In the genomic region with DNA sequence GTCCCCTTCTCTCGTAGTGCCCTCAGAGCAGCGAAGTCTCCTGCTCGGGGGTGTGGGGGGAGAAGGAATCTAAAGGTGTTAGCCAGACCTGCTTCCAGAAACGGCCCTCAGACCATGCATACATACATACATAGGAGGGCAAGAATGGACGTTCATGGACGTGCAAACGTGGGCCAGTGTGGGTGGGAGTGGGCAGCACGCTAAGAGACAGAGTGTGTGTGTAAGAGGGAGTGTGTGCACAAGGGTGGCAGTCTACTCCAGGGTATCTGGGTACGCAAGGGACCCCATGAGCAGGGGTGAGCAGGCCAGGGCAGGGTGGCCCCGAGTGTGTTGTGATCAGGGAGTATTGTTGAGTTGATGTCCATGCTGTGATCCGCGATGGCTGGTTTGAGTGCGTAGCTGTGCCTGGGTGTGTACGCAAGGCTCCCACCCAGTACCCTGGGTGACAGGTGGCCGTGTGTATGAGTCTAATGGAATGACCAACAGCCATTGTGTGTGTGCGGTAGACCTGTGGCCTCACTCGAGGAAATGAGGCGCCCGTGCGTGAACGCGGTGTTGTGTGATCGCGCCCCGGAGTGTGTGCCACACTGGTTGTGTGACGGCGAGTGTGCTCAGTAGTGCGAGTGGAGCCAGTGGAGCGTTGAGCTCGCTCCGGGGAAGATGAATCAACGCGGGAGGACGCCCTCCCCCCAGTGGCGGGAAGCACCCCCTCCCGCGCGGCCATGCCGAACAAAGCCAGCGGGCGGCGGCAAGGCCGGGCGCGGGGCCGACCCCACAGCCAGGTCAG, we compare ENCODE assay signal across 8 cellular contexts. TPM values are rescaled to one million over a fixed set of nuclear protein-coding genes. Genes with fewer than 3 reads are reported as not detected.
A peak's percentile ranks its signal among the peaks of the same experiment; 100 is the strongest.
DNase-seq lines count a peak whose midpoint lies in the region; ATAC-seq and TF ChIP-seq lines count a peak whose summit lies in the region.

No MANE protein-coding gene starts in this region.

- no peaks in the 10 kb centered on the region for H3K4me1 ChIP-seq in HAP-1
- peaks cover 3% of the 10 kb centered on the region for H3K4me1 ChIP-seq in effector memory CD4-positive, alpha-beta T cell (ENCODE audit: control insufficient read depth, insufficient read depth, low read length, poor library complexity, severe bottlenecking)

- intact Hi-C loops in sciatic nerve (cut with DNase I), result no loop called here

- H3K4me3 ChIP-seq in HAP-1, result peak overlapping the region; percentile 36
- peak overlapping the region; percentile 40 for H3K4me3 ChIP-seq in effector memory CD4-positive, alpha-beta T cell (ENCODE audit: insufficient read depth, low read depth, low read length, poor library complexity, severe bottlenecking)

- in situ Hi-C loops in HAP-1 (cut with MboI; ENCODE audit: low sequenced_read_pairs), result no loop called here

- TF ChIP-seq CTCF in GM12874 (IDR thresholded peaks at IDR 0.05; ENCODE audit: insufficient read depth, low read depth, low read length), result 0 out of 2 replicates have a peak, but pooled peaks have one; percentile 27
- TF ChIP-seq CTCF in omental fat pad (IDR thresholded peaks at IDR 0.05), result no peak

- no peak for DNase-seq in HAP-1 (ENCODE audit: low spot score in 2 of 2)
- peak; percentile 23 for DNase-seq in RPMI7951 (ENCODE audit: low read depth)
- DNase-seq in effector memory CD4-positive, alpha-beta T cell, result no peak
- DNase-seq in omental fat pad (ENCODE audit: low spot score), result no peak
- DNase-seq in Ammon's horn (ENCODE audit: low spot score), result no peak
- DNase-seq in activated CD4-positive, CD25-positive, alpha-beta regulatory T cell treated with anti-CD3 and anti-CD28 coated beads, Interleukin-2, amount 50 U/mL, for 72 hours, result no peak
- DNase-seq in sciatic nerve (ENCODE audit: low spot score), result no peak

- no peak overlapping the region for H3K27ac ChIP-seq in effector memory CD4-positive, alpha-beta T cell (ENCODE audit: insufficient read depth, low read length, poor library complexity, severe bottlenecking)

- no peaks in the 10 kb centered on the region for H3K9me3 ChIP-seq in HAP-1
- no peaks in the 10 kb centered on the region for H3K9me3 ChIP-seq in effector memory CD4-positive, alpha-beta T cell (ENCODE audit: control insufficient read depth, low read length)

- no peaks in the 10 kb centered on the region for H3K27me3 ChIP-seq in HAP-1 (ENCODE audit: low read depth)
- H3K27me3 ChIP-seq in effector memory CD4-positive, alpha-beta T cell (replicated peaks; ENCODE audit: control insufficient read depth, insufficient read depth, low read length, poor library complexity, severe bottlenecking), result no peaks in the 10 kb centered on the region

- ATAC-seq in omental fat pad (ENCODE audit: low FRiP score), result peak; percentile 12
- ATAC-seq in sciatic nerve, result no peak

- H3K36me3 ChIP-seq in HAP-1 (replicated peaks), result no peaks in the 10 kb centered on the region
- H3K36me3 ChIP-seq in effector memory CD4-positive, alpha-beta T cell (ENCODE audit: control insufficient read depth, insufficient read depth, low read length), result no peaks in the 10 kb centered on the region

RNA-seq across cellular contexts. Expression of a gene that starts 0.8 kb away (rescaled TPM):
- 4.9 and 6.2 TPM in 2 replicates for total RNA-seq in RPMI7951 (2014; rRNA removed; shearing (Covaris generic))
- total RNA-seq in omental fat pad (1 to 10 TPM in 2 of 4 donors, under 1 TPM in 2; 0.37 to 1.9 (median 0.90) TPM), sciatic nerve (0.53 TPM)

RNA-seq across cellular contexts. Expression of a gene that starts 21.2 kb away (rescaled TPM):
- total RNA-seq in RPMI7951 (2014; rRNA removed; shearing (Covaris generic)), result 1.3 TPM in 1 of 2 replicates, not detected in the other
- total RNA-seq in omental fat pad (not detected), sciatic nerve (not detected)

RNA-seq across cellular contexts. Expression of a gene that starts 21.3 kb away (rescaled TPM):
- not detected in 2 replicates for total RNA-seq in RPMI7951 (2014; rRNA removed; shearing (Covaris generic))
- total RNA-seq in omental fat pad (not detected), sciatic nerve (not detected)

RNA-seq across cellular contexts. Expression of a gene that starts 38.2 kb away (rescaled TPM):
- 18.5 and 23.7 TPM in 2 replicates for total RNA-seq in RPMI7951 (2014; rRNA removed; shearing (Covaris generic))
- total RNA-seq in omental fat pad (10 to 100 TPM in 3 of 4 donors, 1 to 10 TPM in 1; 8.9 to 16.9 (median 15.1) TPM), sciatic nerve (20.1 TPM)

RNA-seq across cellular contexts. Expression of a gene that starts 60.0 kb away (rescaled TPM):
- total RNA-seq in RPMI7951 (2014; rRNA removed; shearing (Covaris generic)), result not detected in 2 replicates
- total RNA-seq in omental fat pad (not detected), sciatic nerve (0.36 TPM)
